Comparison of ENCODE assay signal across 7 cellular contexts in the genomic region with DNA sequence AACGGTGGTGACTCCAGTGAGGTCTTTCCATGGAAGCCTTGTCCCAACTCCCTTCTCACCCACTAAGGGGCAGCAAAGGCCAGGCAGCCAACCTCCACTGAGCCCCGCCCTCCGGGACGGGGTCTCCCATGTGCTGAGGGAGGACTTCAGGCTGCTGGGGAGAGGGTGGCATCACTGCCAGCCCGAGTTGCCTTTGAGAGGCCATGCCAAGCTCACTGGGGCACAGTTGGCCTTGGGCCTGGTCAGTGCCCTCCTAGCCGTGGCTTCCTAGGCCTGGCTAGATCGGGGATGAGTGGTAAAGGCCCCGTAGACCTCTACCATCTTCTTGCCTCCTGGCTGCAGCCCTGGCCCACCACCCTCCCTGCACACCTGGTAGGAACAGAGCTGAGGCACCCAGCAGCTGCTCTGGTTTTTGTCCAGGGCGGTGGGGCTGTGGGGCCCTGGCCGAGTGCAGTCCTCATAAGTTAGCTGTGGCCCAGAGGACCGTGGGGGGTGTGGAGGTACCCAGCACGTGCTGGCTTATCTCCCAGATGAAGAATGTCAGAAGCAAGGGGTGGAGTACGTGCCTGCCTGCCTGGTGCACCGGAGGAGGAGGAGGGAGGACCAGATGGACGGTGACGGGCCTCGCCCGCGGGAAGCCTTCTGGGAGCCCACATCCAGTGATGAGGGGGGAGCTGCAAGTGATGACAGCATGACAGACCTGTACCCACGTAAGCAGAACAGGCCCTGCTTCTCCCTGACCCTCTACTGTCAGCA. TPM values are rescaled to one million over a fixed set of nuclear protein-coding genes. Genes with fewer than 3 reads are reported as not detected.
DNase-seq lines count a peak whose midpoint lies in the region; ATAC-seq, FAIRE-seq and TF ChIP-seq lines count a peak whose summit lies in the region.
"Had no signal": no experiment of that assay in that cellular context is flagged by ENCODE, and none has a peak within 500 bp of the region (broad histone marks: within the 10 kb centered on the region; RNA-seq: fewer than 3 reads in every experiment).

No MANE protein-coding gene starts in this region.

- H3K27me3 ChIP-seq in hepatocyte: no peaks in the 10 kb centered on the region
- no peaks in the 10 kb centered on the region for H3K27me3 ChIP-seq in stomach
- H3K27me3 ChIP-seq: pancreas had no signal

- DNase-seq in D721Med (ENCODE audit: insufficient read length, low spot score): no peak
- no peak for DNase-seq in OCI-LY7 (ENCODE audit: low spot score)
- peak; percentile 59 for DNase-seq in hepatocyte (ENCODE audit: low spot score)
- no peak for DNase-seq in H4 (ENCODE audit: low spot score)
- no peak for DNase-seq in stomach

- ATAC-seq in GM21367 (IDR thresholded peaks at IDR 0.05; ENCODE audit: unreplicated experiment): no peak

- intact Hi-C loops in OCI-LY7 (cut with micrococcal nuclease; ENCODE audit: unreplicated experiment) (loop anchor here (5.0 kb wide), 1 partner anchor 103 kb away; no protein-coding TSS in a partner anchor), stomach (cut with DNase I; ENCODE audit: low total_unique reads) (no loop called here)

- POLR2A ChIA-PET in OCI-LY7 (lab: Charles Lee): no interaction called here

- H3K79me2 ChIP-seq in OCI-LY7 (ENCODE audit: insufficient read depth, low read depth, low read length) (peaks cover 8% of the 10 kb centered on the region; the same call in 1 of the 2 replicates), hepatocyte (peaks cover 65% of the 10 kb centered on the region)

- TF ChIP-seq EP300 in stomach (IDR thresholded peaks at IDR 0.05): no peak

- no peak for FAIRE-seq in D721Med (lab: Jason Lieb, UNC)
- FAIRE-seq: pancreas had no signal

- no peak for TF ChIP-seq POLR2A in stomach (IDR thresholded peaks at IDR 0.05)

- H3K9me2 ChIP-seq in OCI-LY7 (ENCODE audit: insufficient read depth, low read length): no peaks in the 10 kb centered on the region
- no peaks in the 10 kb centered on the region for H3K9me2 ChIP-seq in hepatocyte (replicated peaks; ENCODE audit: insufficient read depth)

- TF ChIP-seq CTCF in D721Med (IDR thresholded peaks at IDR 0.05; ENCODE audit: insufficient read depth, missing control alignments) (peak; percentile 23), OCI-LY7 (conservative IDR thresholded peaks at IDR 0.05; ENCODE audit: low read length) (peak; percentile 50), hepatocyte (IDR thresholded peaks at IDR 0.05; ENCODE audit: poor library complexity) (peak; percentile 39), stomach (IDR thresholded peaks at IDR 0.05) (peak in 3 of 7 experiments; percentile 8 to 32 (median 10))

- H3K4me1 ChIP-seq in OCI-LY7 (ENCODE audit: insufficient read depth, low read length, poor library complexity, severe bottlenecking): peaks cover 21% of the 10 kb centered on the region
- H3K4me1 ChIP-seq in hepatocyte (ENCODE audit: insufficient read depth): peaks cover 21% of the 10 kb centered on the region
- H3K4me1 ChIP-seq in stomach: peaks cover 31 to 65% (median 55%) of the 10 kb centered on the region in 4 donors

- WGBS in hepatocyte (ENCODE audit: low lambda C conversion rate, missing lambda C conversion rate): 70% methylated on average over 20 of the region's 20 CpGs
- 36 to 58% (median 49%) methylated on average over 10 to 20 of the region's 20 CpGs for WGBS in stomach, 5 donors

- H3K27ac ChIP-seq in OCI-LY7 (ENCODE audit: low read depth, low read length, poor library complexity, severe bottlenecking) (no peak overlapping the region), hepatocyte (no peak overlapping the region), stomach (peak overlapping the region in 2 of 5 donors; percentile 7 to 35)
- H3K27ac ChIP-seq: pancreas had no signal

- no peak overlapping the region for H3K4me2 ChIP-seq in OCI-LY7 (ENCODE audit: low read length)
- no peak overlapping the region for H3K4me2 ChIP-seq in hepatocyte

- peaks cover 61% of the 10 kb centered on the region for H3K36me3 ChIP-seq in OCI-LY7 (ENCODE audit: insufficient read depth, low read length)
- H3K36me3 ChIP-seq in hepatocyte (replicated peaks; ENCODE audit: insufficient read depth, low read depth): no peaks in the 10 kb centered on the region
- peaks cover 40 to 63% (median 56%) of the 10 kb centered on the region in 4 donors for H3K36me3 ChIP-seq in stomach

- H2AFZ ChIP-seq in OCI-LY7 (ENCODE audit: low read length): no peak overlapping the region
- no peak overlapping the region for H2AFZ ChIP-seq in hepatocyte

- CTCF ChIA-PET in OCI-LY7 (lab: Charles Lee; ENCODE audit: unreplicated experiment): no interaction called here

- BruUV-seq in OCI-LY7 (replicated peaks; lab: Mats Ljungman, UMichigan): no TSS peak

- H3K9me3 ChIP-seq in OCI-LY7 (ENCODE audit: low read length) (no peaks in the 10 kb centered on the region), hepatocyte (ENCODE audit: low read depth) (no peaks in the 10 kb centered on the region), stomach (no peaks in the 10 kb centered on the region)
- H3K9me3 ChIP-seq: pancreas had no signal

- H4K20me1 ChIP-seq in OCI-LY7 (ENCODE audit: insufficient read depth, low read length): no peaks in the 10 kb centered on the region
- H4K20me1 ChIP-seq in hepatocyte (ENCODE audit: insufficient read depth, poor library complexity, severe bottlenecking): peaks cover 33% of the 10 kb centered on the region

- H3K4me3 ChIP-seq in OCI-LY7 (ENCODE audit: low read depth, low read length, poor library complexity, severe bottlenecking) (no peak overlapping the region), hepatocyte (no peak overlapping the region), stomach (no peak overlapping the region)
- H3K4me3 ChIP-seq: pancreas had no signal

RNA-seq across cellular contexts. Expression of a gene that starts 3.2 kb away (rescaled TPM):
- total RNA-seq in OCI-LY7 (2014; rRNA removed; shearing (Covaris generic)): 19.0 and 32.5 TPM in 2 replicates
- total RNA-seq in OCI-LY7 (2022): 13.2 and 19.7 TPM in 2 replicates
- 13.2 and 13.6 TPM in 2 replicates for total RNA-seq in hepatocyte
- 22.9 and 25.5 TPM in 2 replicates for polyA plus RNA-seq in hepatocyte
- total RNA-seq in H4 (2014; rRNA removed; shearing (Covaris generic)): 22.1 and 23.0 TPM in 2 replicates
- 10 to 100 TPM in 2 of 5 donors, 1 to 10 TPM in 3; 1.8 to 75.3 (median 7.1) TPM for total RNA-seq in stomach
- 10 to 100 TPM; 45.4 to 54.4 (median 47.1) TPM for polyA plus RNA-seq in stomach

RNA-seq across cellular contexts. Expression of a gene that starts 3.3 kb away (rescaled TPM):
- 22.9 and 34.6 TPM in 2 replicates for total RNA-seq in OCI-LY7 (2014; rRNA removed; shearing (Covaris generic))
- 34.2 and 38.9 TPM in 2 replicates for total RNA-seq in OCI-LY7 (2022)
- total RNA-seq in hepatocyte: 33.9 and 37.4 TPM in 2 replicates
- 76.5 and 83.9 TPM in 2 replicates for polyA plus RNA-seq in hepatocyte
- total RNA-seq in H4 (2014; rRNA removed; shearing (Covaris generic)): 45.4 and 72.0 TPM in 2 replicates
- total RNA-seq in stomach: 10 to 100 TPM in 3 of 5 donors, 1 to 10 TPM in 2; 1.7 to 46.9 (median 22.6) TPM
- 100 to 1,000 TPM in 1 of 3 donors, 10 to 100 TPM in 2; 92.5 to 118 (median 95.5) TPM for polyA plus RNA-seq in stomach

RNA-seq across cellular contexts. Expression of a gene that starts 11.6 kb away (rescaled TPM):
- total RNA-seq in OCI-LY7 (2014; rRNA removed; shearing (Covaris generic)): 2,961 and 2,981 TPM in 2 replicates
- total RNA-seq in OCI-LY7 (2022): 2,867 and 2,915 TPM in 2 replicates
- 2,138 and 2,226 TPM in 2 replicates for total RNA-seq in hepatocyte
- polyA plus RNA-seq in hepatocyte: 377 and 404 TPM in 2 replicates
- 2,696 and 2,716 TPM in 2 replicates for total RNA-seq in H4 (2014; rRNA removed; shearing (Covaris generic))
- total RNA-seq in stomach: 1,000 to 10,000 TPM in 4 of 5 donors, 100 to 1,000 TPM in 1; 809 to 1,438 (median 1,206) TPM
- polyA plus RNA-seq in stomach: 1,000 to 10,000 TPM; 3,101 to 4,243 (median 3,368) TPM

RNA-seq across cellular contexts. Expression of a gene that starts 11.7 kb away (rescaled TPM):
- total RNA-seq in OCI-LY7 (2014; rRNA removed; shearing (Covaris generic)): 39.6 and 62.1 TPM in 2 replicates
- total RNA-seq in OCI-LY7 (2022): 48.7 and 52.0 TPM in 2 replicates
- 15.3 and 18.8 TPM in 2 replicates for total RNA-seq in hepatocyte
- polyA plus RNA-seq in hepatocyte: 18.7 and 23.4 TPM in 2 replicates
- total RNA-seq in H4 (2014; rRNA removed; shearing (Covaris generic)): 13.6 and 22.0 TPM in 2 replicates
- 10 to 100 TPM in 4 of 5 donors, 1 to 10 TPM in 1; 4.7 to 27.7 (median 25.8) TPM for total RNA-seq in stomach
- polyA plus RNA-seq in stomach: 10 to 100 TPM; 11.4 to 18.3 (median 12.7) TPM

RNA-seq across cellular contexts. Expression of a gene that starts 16.3 kb away (rescaled TPM):
- 75.5 and 76.0 TPM in 2 replicates for total RNA-seq in OCI-LY7 (2014; rRNA removed; shearing (Covaris generic))
- total RNA-seq in OCI-LY7 (2022): 87.5 and 92.3 TPM in 2 replicates
- total RNA-seq in hepatocyte: 354 and 374 TPM in 2 replicates
- polyA plus RNA-seq in hepatocyte: 294 and 360 TPM in 2 replicates
- 220 and 254 TPM in 2 replicates for total RNA-seq in H4 (2014; rRNA removed; shearing (Covaris generic))
- 100 to 1,000 TPM; 123 to 200 (median 147) TPM for total RNA-seq in stomach
- 10 to 100 TPM; 26.4 to 57.0 (median 42.4) TPM for polyA plus RNA-seq in stomach
